15 cellular contexts compared by ENCODE assay signal in the genomic region with DNA sequence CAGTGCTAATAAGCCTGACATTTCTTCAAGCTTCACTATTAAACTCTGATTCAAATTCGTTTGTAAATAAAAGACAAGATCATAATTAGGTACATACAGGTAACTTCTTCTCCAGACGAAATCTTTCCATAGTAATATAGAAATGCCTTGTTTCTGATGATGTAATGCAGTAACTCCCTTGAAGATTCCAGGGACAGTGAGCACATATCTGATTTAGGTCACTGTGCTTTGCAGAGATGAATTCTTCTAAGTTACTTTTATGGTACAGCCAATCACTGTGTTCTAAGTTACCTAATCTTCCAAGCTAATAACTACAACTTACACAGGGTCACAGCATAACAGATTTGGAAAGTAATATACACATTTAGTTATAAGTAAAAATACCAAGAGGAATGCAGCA.
"Had no signal": no experiment of that assay in that cellular context is flagged by ENCODE, and none has a peak within 500 bp of the region (broad histone marks: within the 10 kb centered on the region; RNA-seq: fewer than 3 reads in every experiment).

No MANE protein-coding gene starts in this region.

- H3K9me3 ChIP-seq: ascending aorta, left ventricle myocardium inferior, ovary, tibial artery had no signal

- H3K27me3 ChIP-seq: ascending aorta, dorsolateral prefrontal cortex, ovary, tibial artery had no signal

- H3K36me3 ChIP-seq: ascending aorta, left ventricle myocardium inferior, ovary, tibial artery had no signal

- DNase-seq: activated gamma-delta T cell; activated naive CD8-positive, alpha-beta T cell treated with anti-CD3 and anti-CD28 coated beads, Interleukin-2, amount 10 ng/mL, durations not matched to agents 7 days and 5 days; activated T-cell treated with anti-CD3 and anti-CD28 coated beads, Interleukin-2, amount 50 U/mL, for 1 hour; dorsolateral prefrontal cortex; kidney; left ventricle myocardium inferior; mesendoderm; ovary; T-helper 2 cell; tibial artery had no signal

- H3K27ac ChIP-seq: ascending aorta, dorsolateral prefrontal cortex, left ventricle myocardium inferior, ovary, tibial artery had no signal

- H3K4me3 ChIP-seq: ascending aorta, dorsolateral prefrontal cortex, left ventricle myocardium inferior, ovary, tibial artery had no signal

- FAIRE-seq: bronchial epithelial cell, endometrium, kidney had no signal

- ATAC-seq: activated CD4-positive, CD25-positive, alpha-beta regulatory T cell treated with anti-CD3 and anti-CD28 coated beads, Interleukin-2, amount 50 U/mL, for 24 hours; esophagus mucosa had no signal
